24 cellular contexts compared by ENCODE assay signal in genomic region chr3:183777016-183777618, GRCh38.
"Had no signal": no experiment of that assay in that cellular context is flagged by ENCODE, and none has a peak within 500 bp of the region (broad histone marks: within the 10 kb centered on the region; RNA-seq: fewer than 3 reads in every experiment).

No MANE protein-coding gene starts in this region.

- H3K9me3 Mint-ChIP-seq: activated B cell treated with CpG ODN at 0.5 μM for 24 hours; activated naive CD4-positive, alpha-beta T cell treated with anti-CD3 and anti-CD28 coated beads, Interleukin-2, amount 10 ng/mL, durations not matched to agents 7 days and 5 days; activated T-cell treated with anti-CD3 and anti-CD28 coated beads, Interleukin-2, amount 50 U/mL, for 72 hours; natural killer cell treated with Interleukin-12 subunit alpha and Interleukin-12 subunit beta and Interleukin-15 and Interleukin-18, amount 100 ng/mL, for 72 hours; stimulated activated naive CD8-positive, alpha-beta T cell treated with anti-CD3 and anti-CD28 coated beads, Interleukin-15, Interleukin-2, amounts not matched to agents 100 ng/mL and 50 ng/mL, for 24 hours had no signal

- H3K27me3 Mint-ChIP-seq: activated B cell treated with CpG ODN at 0.5 μM for 24 hours; activated naive CD4-positive, alpha-beta T cell treated with anti-CD3 and anti-CD28 coated beads, Interleukin-2, amount 10 ng/mL, durations not matched to agents 7 days and 5 days; natural killer cell treated with Interleukin-12 subunit alpha and Interleukin-12 subunit beta and Interleukin-15 and Interleukin-18, amount 100 ng/mL, for 72 hours; stimulated activated naive CD8-positive, alpha-beta T cell treated with anti-CD3 and anti-CD28 coated beads, Interleukin-15, Interleukin-2, amounts not matched to agents 100 ng/mL and 50 ng/mL, for 24 hours had no signal

- DNase-seq: activated B cell treated with CpG ODN at 0.5 μM for 24 hours; activated CD4-positive, alpha-beta T cell treated with anti-CD3 and anti-CD28 coated beads for 4 hours; activated CD4-positive, alpha-beta T cell treated with anti-CD3 and anti-CD28 coated beads, Interleukin-2, amount 50 U/mL, for 48 hours; activated effector memory CD4-positive, alpha-beta T cell treated with anti-CD3 and anti-CD28 coated beads, Interleukin-2, amount 50 U/mL, for 16 hours; activated naive CD4-positive, alpha-beta T cell treated with anti-CD3 and anti-CD28 coated beads, Interleukin-2, amount 10 ng/mL, durations not matched to agents 7 days and 5 days; activated T-cell treated with anti-CD3 and anti-CD28 coated beads, Interleukin-2, amount 50 U/mL, for 72 hours; cerebellar nuclear complex; cortex of kidney; effector CD8-positive, alpha-beta T cell; gastrocnemius medialis; hypothalamus; left ventricle myocardium superior; mammary epithelial cell; midbrain; pancreas; psoas muscle; stimulated activated CD4-positive, alpha-beta T cell treated with anti-CD3 and anti-CD28 coated beads, Interleukin-1b, Interleukin-23, amount 100 ng/mL, for 48 hours; substantia nigra; T1000; thyroid gland; upper lobe of right lung had no signal

- H3K4me1 Mint-ChIP-seq: activated B cell treated with CpG ODN at 0.5 μM for 24 hours; activated naive CD4-positive, alpha-beta T cell treated with anti-CD3 and anti-CD28 coated beads, Interleukin-2, amount 10 ng/mL, durations not matched to agents 7 days and 5 days had no signal

- H3K4me3 Mint-ChIP-seq: activated B cell treated with CpG ODN at 0.5 μM for 24 hours; activated naive CD4-positive, alpha-beta T cell treated with anti-CD3 and anti-CD28 coated beads, Interleukin-2, amount 10 ng/mL, durations not matched to agents 7 days and 5 days; activated T-cell treated with anti-CD3 and anti-CD28 coated beads, Interleukin-2, amount 50 U/mL, for 72 hours; natural killer cell treated with Interleukin-12 subunit alpha and Interleukin-12 subunit beta and Interleukin-15 and Interleukin-18, amount 100 ng/mL, for 72 hours; stimulated activated naive CD8-positive, alpha-beta T cell treated with anti-CD3 and anti-CD28 coated beads, Interleukin-15, Interleukin-2, amounts not matched to agents 100 ng/mL and 50 ng/mL, for 24 hours had no signal

- ATAC-seq: activated T-cell treated with anti-CD3 and anti-CD28 coated beads, Interleukin-2, amount 50 U/mL, for 72 hours; gastrocnemius medialis; natural killer cell treated with Interleukin-12 subunit alpha and Interleukin-12 subunit beta and Interleukin-15 and Interleukin-18, amount 100 ng/mL, for 72 hours; pancreas; psoas muscle; upper lobe of right lung had no signal

- H3K9me3 ChIP-seq: gastrocnemius medialis, pancreas, psoas muscle, right atrium auricular region, thyroid gland, upper lobe of right lung had no signal

- H3K27ac Mint-ChIP-seq: activated B cell treated with CpG ODN at 0.5 μM for 24 hours; activated naive CD4-positive, alpha-beta T cell treated with anti-CD3 and anti-CD28 coated beads, Interleukin-2, amount 10 ng/mL, durations not matched to agents 7 days and 5 days; activated T-cell treated with anti-CD3 and anti-CD28 coated beads, Interleukin-2, amount 50 U/mL, for 72 hours; natural killer cell treated with Interleukin-12 subunit alpha and Interleukin-12 subunit beta and Interleukin-15 and Interleukin-18, amount 100 ng/mL, for 72 hours; stimulated activated naive CD8-positive, alpha-beta T cell treated with anti-CD3 and anti-CD28 coated beads, Interleukin-15, Interleukin-2, amounts not matched to agents 100 ng/mL and 50 ng/mL, for 24 hours had no signal
